ENCODE assay signal across 11 cellular contexts in genomic region chrX:47661539-47661938, GRCh38. TPM values are rescaled to one million over a fixed set of nuclear protein-coding genes. Genes with fewer than 3 reads are reported as not detected.
"Had no signal": no experiment of that assay in that cellular context is flagged by ENCODE, and none has a peak within 500 bp of the region (broad histone marks: within the 10 kb centered on the region; RNA-seq: fewer than 3 reads in every experiment).

No MANE protein-coding gene starts in this region.

- H3K27me3 ChIP-seq: transverse colon, vagina had no signal

- H3K27ac ChIP-seq: parathyroid adenoma, transverse colon, vagina had no signal

- H3K4me3 ChIP-seq: transverse colon, vagina had no signal

- H3K9ac ChIP-seq: parathyroid adenoma had no signal

- H2AFZ ChIP-seq: parathyroid adenoma had no signal

- H3K4me3 Mint-ChIP-seq: activated B cell treated with CpG ODN at 0.5 μM for 24 hours; activated CD4-positive, alpha-beta T cell treated with anti-CD3 and anti-CD28 coated beads, Interleukin-2, amount 10 ng/mL, durations not matched to agents 7 days and 5 days; effector memory CD8-positive, alpha-beta T cell had no signal

- H3K9me3 ChIP-seq: transverse colon, vagina had no signal

- H3K36me3 ChIP-seq: transverse colon, vagina had no signal

- FAIRE-seq: islet of Langerhans had no signal

- H3K27ac Mint-ChIP-seq: activated B cell treated with CpG ODN at 0.5 μM for 24 hours; effector memory CD8-positive, alpha-beta T cell had no signal

- ATAC-seq: effector memory CD8-positive, alpha-beta T cell; left lobe of liver had no signal

- DNase-seq: activated B cell treated with CpG ODN at 0.5 μM for 24 hours; activated CD4-positive, alpha-beta T cell treated with anti-CD3 and anti-CD28 coated beads, Interleukin-2, amount 10 ng/mL, durations not matched to agents 7 days and 5 days; activated gamma-delta T cell; dermis blood vessel endothelial cell; effector memory CD8-positive, alpha-beta T cell; stimulated activated naive CD4-positive, alpha-beta T cell; transverse colon had no signal

- H3K27me3 Mint-ChIP-seq: activated B cell treated with CpG ODN at 0.5 μM for 24 hours; activated CD4-positive, alpha-beta T cell treated with anti-CD3 and anti-CD28 coated beads, Interleukin-2, amount 10 ng/mL, durations not matched to agents 7 days and 5 days; effector memory CD8-positive, alpha-beta T cell had no signal

- H3K9me3 Mint-ChIP-seq: activated B cell treated with CpG ODN at 0.5 μM for 24 hours; effector memory CD8-positive, alpha-beta T cell had no signal

- H3K4me1 ChIP-seq: vagina had no signal

- H3K79me2 ChIP-seq: parathyroid adenoma had no signal

RNA-seq across cellular contexts. Expression of gene SYN1, which starts 41.9 kb away (rescaled TPM):
- total RNA-seq: activated B cell treated with CpG ODN at 0.5 μM for 24 hours, dermis blood vessel endothelial cell had no signal
